ENCODE assay signal across 9 cellular contexts in the genomic region with DNA sequence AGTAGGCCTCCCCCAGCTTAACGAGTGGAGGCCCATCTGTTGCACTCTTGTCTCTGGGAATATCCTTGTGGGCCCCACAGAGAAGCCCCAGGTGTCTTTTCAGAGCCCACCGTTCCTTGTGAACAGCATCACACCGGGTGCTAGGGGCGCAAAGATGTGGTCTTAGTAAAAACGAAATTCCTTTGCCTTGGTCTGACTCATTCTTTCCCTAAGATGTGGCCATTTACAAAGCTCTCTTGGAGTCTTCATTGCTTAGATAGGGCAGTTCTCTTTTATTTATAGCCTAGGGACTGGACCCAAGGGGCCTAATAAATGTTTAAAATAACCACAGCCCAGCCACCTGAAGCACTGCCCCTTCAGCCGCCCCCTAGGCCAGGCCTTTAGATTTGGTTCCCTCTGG. TPM values are rescaled to one million over a fixed set of nuclear protein-coding genes. Genes with fewer than 3 reads are reported as not detected.
DNase-seq lines count a peak whose midpoint lies in the region; ATAC-seq and TF ChIP-seq lines count a peak whose summit lies in the region.
"Had no signal": no experiment of that assay in that cellular context is flagged by ENCODE, and none has a peak within 500 bp of the region (broad histone marks: within the 10 kb centered on the region; RNA-seq: fewer than 3 reads in every experiment).

No MANE protein-coding gene starts in this region.

- H3K27ac ChIP-seq in skeletal muscle tissue (ENCODE audit: low read depth, low read length), result no peak overlapping the region

- H3K36me3 Mint-ChIP-seq in chondrocyte (ENCODE audit: low read depth), result peaks cover 4% of the 10 kb centered on the region

- no peaks in the 10 kb centered on the region for H3K9me3 ChIP-seq in skeletal muscle tissue (ENCODE audit: control insufficient read depth in 3 of 3, low read length in 3 of 3)

- TF ChIP-seq CTCF in chondrocyte (IDR thresholded peaks at IDR 0.05), result no peak

- H3K4me1 Mint-ChIP-seq in chondrocyte (ENCODE audit: low read depth), result peaks cover 81% of the 10 kb centered on the region

- H3K9me3 Mint-ChIP-seq in chondrocyte (ENCODE audit: low read depth), result no peaks in the 10 kb centered on the region

- H3K4me3 Mint-ChIP-seq in chondrocyte (ENCODE audit: unreplicated experiment), result no peak overlapping the region

- no peaks in the 10 kb centered on the region for H3K27me3 ChIP-seq in skeletal muscle tissue (ENCODE audit: control insufficient read depth in 3 of 3, insufficient read depth in 3 of 3, low read length in 3 of 3)

- peak overlapping the region; percentile 93 for H3K27ac Mint-ChIP-seq in chondrocyte (ENCODE audit: unreplicated experiment)

- no peaks in the 10 kb centered on the region for H3K27me3 Mint-ChIP-seq in chondrocyte (ENCODE audit: low read depth)

- peaks cover 3 to 9% (median 7%) of the 10 kb centered on the region in 3 donors for H3K36me3 ChIP-seq in skeletal muscle tissue (ENCODE audit: control insufficient read depth in 3 of 3, insufficient read depth in 3 of 3, low read length in 3 of 3)

- ATAC-seq in GM18511 (IDR thresholded peaks at IDR 0.05; ENCODE audit: unreplicated experiment), result peak; percentile 55
- ATAC-seq in HG02852 (IDR thresholded peaks at IDR 0.05; ENCODE audit: unreplicated experiment), result peak; percentile 68

- H3K4me3 ChIP-seq in skeletal muscle tissue (ENCODE audit: low read length in 3 of 3), result no peak overlapping the region

- no peak for DNase-seq in chondrocyte (ENCODE audit: low spot score)
- no peak for DNase-seq in GM19238 (ENCODE audit: insufficient read length, low spot score)
- DNase-seq in NCI-H1105 (lab: John Stamatoyannopoulos, UW), result no peak
- DNase-seq in SK-N-DZ (ENCODE audit: low spot score), result no peak
- no peak for DNase-seq in activated naive CD4-positive, alpha-beta T cell (lab: John Stamatoyannopoulos, UW)
- DNase-seq: activated T-cell treated with anti-CD3 and anti-CD28 coated beads, Interleukin-2, amount 50 U/mL, for 1 hour had no signal

- peak overlapping the region; percentile 9 to 24 (median 10) for H3K9ac ChIP-seq in skeletal muscle tissue (ENCODE audit: low read depth in 1 of 3, low read length in 3 of 3)

- H3K4me1 ChIP-seq in skeletal muscle tissue (ENCODE audit: control insufficient read depth in 3 of 3, insufficient read depth in 3 of 3, low read length in 3 of 3), result peaks cover 39 to 56% (median 56%) of the 10 kb centered on the region in 3 donors

RNA-seq across cellular contexts. Expression of gene RPL26L1, which starts 52.8 kb away (rescaled TPM):
- total RNA-seq in chondrocyte, result 40.2 to 43.6 TPM (median 43.5 TPM) in 3 replicates
- 11.5 TPM for total RNA-seq in skeletal muscle tissue
- polyA plus RNA-seq in SK-N-DZ (2014; cell fraction: cytosol; rRNA removed), result 85.7 and 94.4 TPM in 2 replicates
- 57.8 and 73.1 TPM in 2 replicates for polyA plus RNA-seq in SK-N-DZ (2014; cell fraction: nucleus; rRNA removed)
